28 cellular contexts compared by ENCODE assay signal in genomic region chr3:32990116-32990515, GRCh38. TPM values are rescaled to one million over a fixed set of nuclear protein-coding genes. Genes with fewer than 3 reads are reported as not detected.
A peak's percentile ranks its signal among the peaks of the same experiment; 100 is the strongest.
DNase-seq lines count a peak whose midpoint lies in the region; ATAC-seq, FAIRE-seq and TF ChIP-seq lines count a peak whose summit lies in the region.
"Had no signal": no experiment of that assay in that cellular context is flagged by ENCODE, and none has a peak within 500 bp of the region (broad histone marks: within the 10 kb centered on the region; RNA-seq: fewer than 3 reads in every experiment).

No MANE protein-coding gene starts in this region.

- no peaks in the 10 kb centered on the region for H3K9me3 Mint-ChIP-seq in activated CD4-positive, alpha-beta T cell treated with anti-CD3 and anti-CD28 coated beads for 36 hours (ENCODE audit: low read depth)
- no peaks in the 10 kb centered on the region for H3K9me3 Mint-ChIP-seq in CD4-positive, CD25-positive, alpha-beta regulatory T cell
- H3K9me3 Mint-ChIP-seq in activated naive CD8-positive, alpha-beta T cell treated with anti-CD3 and anti-CD28 coated beads, Interleukin-2, amount 50 U/mL, for 24 hours = no peaks in the 10 kb centered on the region
- H3K9me3 Mint-ChIP-seq in neural progenitor cell = no peaks in the 10 kb centered on the region
- H3K9me3 Mint-ChIP-seq: CD8-positive, alpha-beta T cell; GM23338 had no signal

- H3K4me1 Mint-ChIP-seq in activated CD4-positive, alpha-beta T cell treated with anti-CD3 and anti-CD28 coated beads for 36 hours = peaks cover 63% of the 10 kb centered on the region
- H3K4me1 Mint-ChIP-seq in CD4-positive, CD25-positive, alpha-beta regulatory T cell = peaks cover 29 to 72% (median 49%) of the 10 kb centered on the region in 4 donors
- peaks cover 48% of the 10 kb centered on the region for H3K4me1 Mint-ChIP-seq in activated naive CD8-positive, alpha-beta T cell treated with anti-CD3 and anti-CD28 coated beads, Interleukin-2, amount 50 U/mL, for 24 hours
- H3K4me1 Mint-ChIP-seq in neural progenitor cell = no peaks in the 10 kb centered on the region
- H3K4me1 Mint-ChIP-seq: GM23338 had no signal

- intact Hi-C loops in activated CD4-positive, alpha-beta T cell treated with anti-CD3 and anti-CD28 coated beads for 36 hours (cut with DNase I, micrococcal nuclease) = no loop called here

- CTCF ChIA-PET in activated CD4-positive, alpha-beta T cell treated with anti-CD3 and anti-CD28 coated beads for 36 hours (lab: Charles Lee) = interaction anchor here (0.8 to 2.0 kb wide), 4 partner anchors 14 to 84 kb away, joined by 3 to 6 read pairs (median 4); no protein-coding TSS in a partner anchor

- H3K79me2 ChIP-seq in keratinocyte (ENCODE audit: control insufficient read depth, insufficient read depth, low read length) = no peaks in the 10 kb centered on the region
- H3K79me2 ChIP-seq in neural progenitor cell (ENCODE audit: low read depth) = no peaks in the 10 kb centered on the region

- POLR2A ChIA-PET in activated CD4-positive, alpha-beta T cell treated with anti-CD3 and anti-CD28 coated beads for 36 hours (lab: Charles Lee) = no interaction called here

- H3K36me3 ChIP-seq in CD4-positive, CD25-positive, alpha-beta regulatory T cell (ENCODE audit: control insufficient read depth, insufficient read depth, low read length) = no peaks in the 10 kb centered on the region
- no peaks in the 10 kb centered on the region for H3K36me3 ChIP-seq in keratinocyte (ENCODE audit: control insufficient read depth in 2 of 2, extremely low read depth in 1 of 2, insufficient read depth in 2 of 2, low read length in 2 of 2)
- H3K36me3 ChIP-seq in neural progenitor cell = no peaks in the 10 kb centered on the region
- H3K36me3 ChIP-seq: BLaER1, HAP-1 had no signal

- H4K20me1 ChIP-seq in keratinocyte (ENCODE audit: control insufficient read depth, extremely low read depth, insufficient read depth, low read length) (no peaks in the 10 kb centered on the region), neural progenitor cell (ENCODE audit: low read depth) (no peaks in the 10 kb centered on the region)
- H4K20me1 ChIP-seq: BLaER1 had no signal

- H3K27me3 Mint-ChIP-seq in activated CD4-positive, alpha-beta T cell treated with anti-CD3 and anti-CD28 coated beads for 36 hours = peaks cover 2% of the 10 kb centered on the region
- H3K27me3 Mint-ChIP-seq in CD4-positive, CD25-positive, alpha-beta regulatory T cell = no peaks in the 10 kb centered on the region
- no peaks in the 10 kb centered on the region for H3K27me3 Mint-ChIP-seq in activated naive CD8-positive, alpha-beta T cell treated with anti-CD3 and anti-CD28 coated beads, Interleukin-2, amount 50 U/mL, for 24 hours
- peaks cover 2% of the 10 kb centered on the region for H3K27me3 Mint-ChIP-seq in neural progenitor cell (ENCODE audit: insufficient read depth, low read depth)

- peaks cover 66% of the 10 kb centered on the region for H3K4me1 ChIP-seq in CD4-positive, CD25-positive, alpha-beta regulatory T cell (ENCODE audit: control insufficient read depth, insufficient read depth, low read length, poor library complexity, severe bottlenecking)
- H3K4me1 ChIP-seq in keratinocyte (ENCODE audit: control insufficient read depth, extremely low read depth, insufficient read depth, low read length) = peaks cover 27% of the 10 kb centered on the region
- H3K4me1 ChIP-seq in neural progenitor cell = no peaks in the 10 kb centered on the region
- H3K4me1 ChIP-seq: BLaER1 had no signal

- H3K9ac ChIP-seq in keratinocyte (ENCODE audit: control insufficient read depth, extremely low read depth, insufficient read depth, low read length) = no peak overlapping the region
- no peak overlapping the region for H3K9ac ChIP-seq in neural progenitor cell
- H3K9ac ChIP-seq: BLaER1 had no signal

- H2AFZ ChIP-seq in keratinocyte (ENCODE audit: control insufficient read depth, low read length) (no peak overlapping the region), neural progenitor cell (replicated peaks) (no peak overlapping the region)
- H2AFZ ChIP-seq: GM23338 had no signal

- H3K4me3 Mint-ChIP-seq in activated CD4-positive, alpha-beta T cell treated with anti-CD3 and anti-CD28 coated beads for 36 hours = peak overlapping the region; percentile 34
- peak overlapping the region in 3 of 4 donors; percentile 63 to 72 (median 68) for H3K4me3 Mint-ChIP-seq in CD4-positive, CD25-positive, alpha-beta regulatory T cell
- peak overlapping the region; percentile 12 for H3K4me3 Mint-ChIP-seq in activated naive CD8-positive, alpha-beta T cell treated with anti-CD3 and anti-CD28 coated beads, Interleukin-2, amount 50 U/mL, for 24 hours
- H3K4me3 Mint-ChIP-seq in neural progenitor cell = no peak overlapping the region
- H3K4me3 Mint-ChIP-seq: CD8-positive, alpha-beta T cell; GM23338 had no signal

- DNase-seq in activated CD4-positive, alpha-beta T cell treated with anti-CD3 and anti-CD28 coated beads for 36 hours = no peak
- no peak for DNase-seq in activated CD4-positive, alpha-beta T cell treated with anti-CD3 and anti-CD28 coated beads, Interleukin-2, amount 50 U/mL, for 4 hours
- no peak for DNase-seq in CD4-positive, CD25-positive, alpha-beta regulatory T cell
- no peak for DNase-seq in activated naive CD8-positive, alpha-beta T cell treated with anti-CD3 and anti-CD28 coated beads, Interleukin-2, amount 50 U/mL, for 24 hours
- DNase-seq in keratinocyte (ENCODE audit: low read depth, low spot score) = peak; percentile 70
- DNase-seq in neural progenitor cell (ENCODE audit: low spot score) = no peak
- DNase-seq in T-helper 9 cell = no peak
- DNase-seq: ACHN; CD8-positive, alpha-beta T cell; DND-41; KBM-7; NCI-H1105; NCI-H146; NCI-H2029; NCI-H2227 treated with DMSO at 0.1 percent for 48 hours; NCI-H510A treated with DMSO at 0.1 percent for 48 hours; NCI-H748 treated with DMSO at 0.1 percent for 48 hours; SHP77 treated with DMSO at 0.1 percent for 48 hours had no signal

- ATAC-seq in activated CD4-positive, alpha-beta T cell treated with anti-CD3 and anti-CD28 coated beads for 36 hours = no peak
- no peak for ATAC-seq in CD4-positive, CD25-positive, alpha-beta regulatory T cell (ENCODE audit: low read depth in 2 of 2)
- ATAC-seq in activated naive CD8-positive, alpha-beta T cell treated with anti-CD3 and anti-CD28 coated beads, Interleukin-2, amount 50 U/mL, for 24 hours = no peak
- ATAC-seq in GM18498 (IDR thresholded peaks at IDR 0.05; ENCODE audit: unreplicated experiment) = no peak
- ATAC-seq: CD8-positive, alpha-beta T cell; GM12878; GM23338; HepG2 had no signal

- H3K9me1 ChIP-seq in keratinocyte (ENCODE audit: control insufficient read depth, extremely low read depth, insufficient read depth, low read length) = no peaks in the 10 kb centered on the region

- peak; percentile 80 for FAIRE-seq in keratinocyte (lab: Jason Lieb, UNC)
- FAIRE-seq: GM12878, HepG2 had no signal

- no peaks in the 10 kb centered on the region for H3F3A ChIP-seq in neural progenitor cell (ENCODE audit: low read depth)

- H3K4me3 ChIP-seq in CD4-positive, CD25-positive, alpha-beta regulatory T cell (ENCODE audit: low read depth, low read length) = peak overlapping the region; percentile 41
- H3K4me3 ChIP-seq in keratinocyte (ENCODE audit: control insufficient read depth in 2 of 3, extremely low read depth in 1 of 3, insufficient read depth in 2 of 3, low read depth in 1 of 3, low read length in 3 of 3) (no peak overlapping the region), neural progenitor cell (no peak overlapping the region)
- H3K4me3 ChIP-seq: BLaER1, GM12878, GM23338, HAP-1 had no signal

- H3K27ac Mint-ChIP-seq in activated CD4-positive, alpha-beta T cell treated with anti-CD3 and anti-CD28 coated beads for 36 hours = peak overlapping the region; percentile 17
- peak overlapping the region; percentile 72 to 93 (median 82) for H3K27ac Mint-ChIP-seq in CD4-positive, CD25-positive, alpha-beta regulatory T cell
- H3K27ac Mint-ChIP-seq in activated naive CD8-positive, alpha-beta T cell treated with anti-CD3 and anti-CD28 coated beads, Interleukin-2, amount 50 U/mL, for 24 hours = no peak overlapping the region
- no peak overlapping the region for H3K27ac Mint-ChIP-seq in neural progenitor cell
- H3K27ac Mint-ChIP-seq: CD8-positive, alpha-beta T cell; GM23338 had no signal

- H3K9me3 ChIP-seq in CD4-positive, CD25-positive, alpha-beta regulatory T cell (ENCODE audit: control insufficient read depth in 2 of 2, low read length in 2 of 2) = no peaks in the 10 kb centered on the region
- H3K9me3 ChIP-seq in keratinocyte (ENCODE audit: control insufficient read depth, low read depth, low read length) (no peaks in the 10 kb centered on the region), neural progenitor cell (ENCODE audit: low read depth) (no peaks in the 10 kb centered on the region)
- H3K9me3 ChIP-seq: BLaER1, HAP-1 had no signal

- dilution Hi-C loops in keratinocyte (cut with MboI; ENCODE audit: extremely low pct_ligation_motif_present, low sequenced_read_pairs) = no loop called here

- H3K36me3 Mint-ChIP-seq in activated CD4-positive, alpha-beta T cell treated with anti-CD3 and anti-CD28 coated beads for 36 hours (ENCODE audit: low read depth) = peaks cover 28% of the 10 kb centered on the region
- H3K36me3 Mint-ChIP-seq in CD4-positive, CD25-positive, alpha-beta regulatory T cell = peaks cover 7% of the 10 kb centered on the region
- peaks cover 19% of the 10 kb centered on the region for H3K36me3 Mint-ChIP-seq in activated naive CD8-positive, alpha-beta T cell treated with anti-CD3 and anti-CD28 coated beads, Interleukin-2, amount 50 U/mL, for 24 hours (ENCODE audit: low read depth)
- H3K36me3 Mint-ChIP-seq in neural progenitor cell = no peaks in the 10 kb centered on the region

- TF ChIP-seq CTCF in keratinocyte (optimal IDR thresholded peaks at IDR 0.05 in 1 of 3, IDR thresholded peaks at IDR 0.05 in 1 of 3, conservative IDR thresholded peaks at IDR 0.05 in 1 of 3; ENCODE audit: extremely low read depth in 1 of 3, insufficient read depth in 2 of 3, low read length in 3 of 3) (no peak), neural progenitor cell (IDR thresholded peaks at IDR 0.05) (no peak)

- H3K4me2 ChIP-seq in keratinocyte (ENCODE audit: control insufficient read depth, extremely low read depth, insufficient read depth, low read depth, low read length) (no peak overlapping the region), neural progenitor cell (no peak overlapping the region)
- H3K4me2 ChIP-seq: BLaER1, GM23338 had no signal

- H3K27me3 ChIP-seq in CD4-positive, CD25-positive, alpha-beta regulatory T cell (ENCODE audit: control insufficient read depth, insufficient read depth, low read length) = no peaks in the 10 kb centered on the region
- H3K27me3 ChIP-seq in keratinocyte (ENCODE audit: control insufficient read depth, extremely low read depth, insufficient read depth, low read length) (no peaks in the 10 kb centered on the region), neural progenitor cell (no peaks in the 10 kb centered on the region)
- H3K27me3 ChIP-seq: BLaER1 had no signal

- peak overlapping the region; percentile 60 for H3K27ac ChIP-seq in CD4-positive, CD25-positive, alpha-beta regulatory T cell (ENCODE audit: insufficient read depth, low read length, poor library complexity, severe bottlenecking)
- H3K27ac ChIP-seq in keratinocyte (ENCODE audit: control insufficient read depth, insufficient read depth, low read length) (no peak overlapping the region), neural progenitor cell (no peak overlapping the region)
- H3K27ac ChIP-seq: 22Rv1, BLaER1, HL-60, RWPE1 had no signal

RNA-seq across cellular contexts. Expression of gene CCR4, which starts 38.7 kb away (rescaled TPM):
- total RNA-seq in activated CD4-positive, alpha-beta T cell treated with anti-CD3 and anti-CD28 coated beads for 36 hours = 10 to 100 TPM; 62.2 to 69.7 TPM
- 366 TPM for total RNA-seq in CD4-positive, CD25-positive, alpha-beta regulatory T cell
- polyA plus RNA-seq in CD4-positive, CD25-positive, alpha-beta regulatory T cell = 100 to 1,000 TPM in 1 of 4 donors, 10 to 100 TPM in 3; 80.8 to 109 (median 93.6) TPM
- 0.01 TPM in 1 of 3 replicates, not detected in the others for polyA plus RNA-seq in keratinocyte
- not detected for polyA plus RNA-seq in keratinocyte (2011; ENCODE audit: low read depth)
- polyA plus RNA-seq in keratinocyte (2011; cell fraction: cytosol; rRNA removed) = not detected in 2 replicates
- not detected in 2 replicates for polyA plus RNA-seq in keratinocyte (2011; cell fraction: nucleus; rRNA removed)
- not detected in 2 replicates for polyA plus RNA-seq in keratinocyte (2012; ENCODE audit: low replicate concordance)
- not detected in 3 replicates for polyA minus RNA-seq in keratinocyte
- not detected for polyA minus RNA-seq in keratinocyte (2011; cell fraction: cytosol; rRNA and poly(A)+ RNA removed)
- polyA minus RNA-seq in keratinocyte (2011; cell fraction: nucleus; rRNA and poly(A)+ RNA removed) = not detected in 2 replicates
- total RNA-seq in neural progenitor cell (ENCODE audit: low replicate concordance) = not detected in 2 replicates
- total RNA-seq: HT-29 had no signal

Comparison
In these comparisons a context has a peak if more than half of its experiments do, and no peak if none do; other contexts are left out.
1. H3K27ac Mint-ChIP-seq: peak in activated CD4-positive, alpha-beta T cell treated with anti-CD3 and anti-CD28 coated beads for 36 hours (single experiment) and CD4-positive, CD25-positive, alpha-beta regulatory T cell (3 of 3); none in activated naive CD8-positive, alpha-beta T cell treated with anti-CD3 and anti-CD28 coated beads, Interleukin-2, amount 50 U/mL, for 24 hours (single experiment) and neural progenitor cell (single experiment).
2. RNA of gene CCR4, which starts 38.7 kb away (total RNA-seq): 366 TPM in CD4-positive, CD25-positive, alpha-beta regulatory T cell (single experiment) and 62.2 to 69.7 TPM in activated CD4-positive, alpha-beta T cell treated with anti-CD3 and anti-CD28 coated beads for 36 hours; not detected in neural progenitor cell; every median in the first group is over 10 times any median in the second.